In the genomic region with DNA sequence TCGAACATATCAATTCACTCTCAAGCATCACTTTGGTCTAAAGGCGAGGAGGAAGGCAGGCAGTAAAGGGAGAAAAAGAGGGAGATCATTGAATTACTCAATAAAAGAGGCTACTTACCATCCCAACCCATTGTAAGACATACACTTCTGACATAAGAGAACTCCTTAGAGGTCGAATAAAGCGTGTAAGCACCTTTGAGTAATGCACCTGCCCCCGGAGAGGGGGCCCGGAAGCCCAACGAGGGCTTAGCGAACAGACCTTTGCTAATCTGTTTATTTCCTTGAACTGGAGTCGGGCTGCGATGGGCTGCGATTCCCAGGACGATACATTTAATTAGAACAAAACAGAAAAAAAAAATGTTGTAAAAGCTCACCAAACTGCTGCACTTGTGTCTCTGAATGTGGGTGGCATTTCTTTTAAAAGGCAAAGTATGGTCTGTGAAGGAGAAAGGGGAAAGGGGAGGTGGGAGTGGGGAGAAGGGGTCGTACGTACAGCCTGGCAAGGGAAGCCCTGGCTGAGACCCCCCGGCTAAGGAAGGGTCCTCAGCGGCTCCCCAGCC, we compare ENCODE assay signal across 8 cellular contexts. TPM values are rescaled to one million over a fixed set of nuclear protein-coding genes. Genes with fewer than 3 reads are reported as not detected.
DNase-seq lines count a peak whose midpoint lies in the region; ATAC-seq and TF ChIP-seq lines count a peak whose summit lies in the region.

No MANE protein-coding gene starts in this region.

- H3K4me3 ChIP-seq in cardiac muscle cell, result peak overlapping the region; percentile 79
- H3K4me3 ChIP-seq in dorsolateral prefrontal cortex, result peak overlapping the region; percentile 62 to 99 (median 92)
- peak overlapping the region; percentile 84 to 88 for H3K4me3 ChIP-seq in uterus

- H3K27me3 Mint-ChIP-seq in activated CD4-positive, alpha-beta T cell treated with anti-CD3 and anti-CD28 coated beads for 36 hours, result no peaks in the 10 kb centered on the region
- H3K27me3 Mint-ChIP-seq in natural killer cell (ENCODE audit: low read depth in 2 of 2), result peaks cover 0 to 4% of the 10 kb centered on the region in 2 donors

- CTCF ChIA-PET in activated CD4-positive, alpha-beta T cell treated with anti-CD3 and anti-CD28 coated beads for 36 hours (lab: Charles Lee), result interaction anchor here (0.8 to 1.9 kb wide), 3 partner anchors 32 to 713 kb away, joined by 3 to 5 read pairs (median 3); no protein-coding TSS in a partner anchor

- H3K9me3 Mint-ChIP-seq in activated CD4-positive, alpha-beta T cell treated with anti-CD3 and anti-CD28 coated beads for 36 hours (ENCODE audit: low read depth), result no peaks in the 10 kb centered on the region
- H3K9me3 Mint-ChIP-seq in natural killer cell, result no peaks in the 10 kb centered on the region

- H3K27ac Mint-ChIP-seq in activated CD4-positive, alpha-beta T cell treated with anti-CD3 and anti-CD28 coated beads for 36 hours, result peak overlapping the region; percentile 100
- H3K27ac Mint-ChIP-seq in natural killer cell, result peak overlapping the region; percentile 99 to 100

- H3K4me3 Mint-ChIP-seq in activated CD4-positive, alpha-beta T cell treated with anti-CD3 and anti-CD28 coated beads for 36 hours, result peak overlapping the region; percentile 93
- H3K4me3 Mint-ChIP-seq in natural killer cell, result peak overlapping the region; percentile 99

- H3K36me3 Mint-ChIP-seq in activated CD4-positive, alpha-beta T cell treated with anti-CD3 and anti-CD28 coated beads for 36 hours (ENCODE audit: low read depth), result peaks cover 53% of the 10 kb centered on the region
- no peaks in the 10 kb centered on the region for H3K36me3 Mint-ChIP-seq in natural killer cell

- H3K36me3 ChIP-seq in cardiac muscle cell, result no peaks in the 10 kb centered on the region
- H3K36me3 ChIP-seq in uterus, result no peaks in the 10 kb centered on the region

- peaks cover 50% of the 10 kb centered on the region for H3K4me1 Mint-ChIP-seq in activated CD4-positive, alpha-beta T cell treated with anti-CD3 and anti-CD28 coated beads for 36 hours
- peaks cover 72 to 75% of the 10 kb centered on the region in 2 donors for H3K4me1 Mint-ChIP-seq in natural killer cell

- TF ChIP-seq POLR2A in uterus (IDR thresholded peaks at IDR 0.05), result no peak

- no peak for ATAC-seq in Right ventricle myocardium superior (ENCODE audit: poor library complexity)
- ATAC-seq in activated CD4-positive, alpha-beta T cell treated with anti-CD3 and anti-CD28 coated beads for 36 hours, result no peak
- ATAC-seq in natural killer cell, result no peak
- no peak for ATAC-seq in GM19035 (IDR thresholded peaks at IDR 0.05; ENCODE audit: unreplicated experiment)

- DNase-seq in cardiac muscle cell (ENCODE audit: low read depth in 1 of 2, low spot score in 1 of 2) (no peak), Right ventricle myocardium superior (no peak), dorsolateral prefrontal cortex (no peak), natural killer cell (no peak), uterus (no peak), posterior vena cava (ENCODE audit: low spot score) (no peak)
- peak; percentile 63 for DNase-seq in activated CD4-positive, alpha-beta T cell treated with anti-CD3 and anti-CD28 coated beads for 36 hours

- H3K27me3 ChIP-seq in cardiac muscle cell (no peaks in the 10 kb centered on the region), dorsolateral prefrontal cortex (no peaks in the 10 kb centered on the region), uterus (no peaks in the 10 kb centered on the region)

- TF ChIP-seq CTCF in cardiac muscle cell (IDR thresholded peaks at IDR 0.05; ENCODE audit: low read depth, low read length) (no peak), dorsolateral prefrontal cortex (IDR thresholded peaks at IDR 0.05 in 54 of 56, conservative IDR thresholded peaks at IDR 0.05 in 2 of 56; ENCODE audit: low read depth in 1 of 56, partially characterized antibody in 56 of 56) (no peak), natural killer cell (IDR thresholded peaks at IDR 0.05) (no peak), uterus (IDR thresholded peaks at IDR 0.05) (no peak)

- H3K4me1 ChIP-seq in cardiac muscle cell (ENCODE audit: low read depth) (peaks cover 33% of the 10 kb centered on the region), uterus (peaks cover 0 to 13% of the 10 kb centered on the region in 2 donors)

- POLR2A ChIA-PET in activated CD4-positive, alpha-beta T cell treated with anti-CD3 and anti-CD28 coated beads for 36 hours (lab: Charles Lee), result interaction anchor here (0.7 to 1.7 kb wide), 3 partner anchors 15 to 76 kb away, joined by 3 to 7 read pairs (median 5); no protein-coding TSS in a partner anchor

- H3K9me3 ChIP-seq in cardiac muscle cell (ENCODE audit: low read depth), result no peaks in the 10 kb centered on the region
- H3K9me3 ChIP-seq in uterus, result no peaks in the 10 kb centered on the region

- peak overlapping the region; percentile 100 for H3K27ac ChIP-seq in cardiac muscle cell
- H3K27ac ChIP-seq in dorsolateral prefrontal cortex, result peak overlapping the region; percentile 98 to 100 (median 100)
- H3K27ac ChIP-seq in uterus, result peak overlapping the region; percentile 100

- intact Hi-C loops in Right ventricle myocardium superior (cut with DNase I), result no loop called here
- intact Hi-C loops in activated CD4-positive, alpha-beta T cell treated with anti-CD3 and anti-CD28 coated beads for 36 hours (cut with DNase I, micrococcal nuclease), result loop anchor here (5.0 to 10.0 kb wide), 11 partner anchors 63 to 1643 kb away; a partner anchor contains a TSS
- intact Hi-C loops in dorsolateral prefrontal cortex (cut with DNase I), result loop anchor here (5.0 to 10.0 kb wide), 3 partner anchors 33 to 253 kb away; a partner anchor contains a TSS
- intact Hi-C loops in natural killer cell (cut with micrococcal nuclease), result loop anchor here (5.0 kb wide), 3 partner anchors 33 to 508 kb away; a partner anchor contains a TSS
- intact Hi-C loops in uterus (cut with DNase I; ENCODE audit: low total_unique reads), result no loop called here
- intact Hi-C loops in posterior vena cava (cut with DNase I), result no loop called here

RNA-seq across cellular contexts. Expression of a gene that starts 3.0 kb away (rescaled TPM):
- total RNA-seq in cardiac muscle cell (23.2 and 34.6 TPM in 2 replicates), Right ventricle myocardium superior (20.6 TPM), dorsolateral prefrontal cortex (10 to 100 TPM; 28.4 to 56.1 (median 40.3) TPM), natural killer cell (10 to 100 TPM; 71.2 to 75.3 (median 73.3) TPM), uterus (10 to 100 TPM in 3 of 4 donors, 1 to 10 TPM in 1; 3.3 to 43.1 (median 18.3) TPM), posterior vena cava (10 to 100 TPM; 33.6 to 39.5 TPM)
- 4.2 and 5.0 TPM in 2 replicates for polyA plus RNA-seq in cardiac muscle cell
- 100 to 1,000 TPM in 1 of 2 experiments, 10 to 100 TPM in 1; 88.6 to 128 TPM for total RNA-seq in activated CD4-positive, alpha-beta T cell treated with anti-CD3 and anti-CD28 coated beads for 36 hours

RNA-seq across cellular contexts. Expression of a gene that starts 20.0 kb away (rescaled TPM):
- total RNA-seq in cardiac muscle cell (128 and 148 TPM in 2 replicates), Right ventricle myocardium superior (42.2 TPM), dorsolateral prefrontal cortex (100 to 1,000 TPM in 2 of 120 experiments, 10 to 100 TPM in 118; 50.2 to 109 (median 75.1) TPM), natural killer cell (10 to 100 TPM; 42.5 to 49.3 (median 46.0) TPM), uterus (100 to 1,000 TPM in 1 of 4 donors, 10 to 100 TPM in 3; 17.6 to 144 (median 45.6) TPM), posterior vena cava (10 to 100 TPM; 55.9 to 57.4 TPM)
- polyA plus RNA-seq in cardiac muscle cell, result 171 and 213 TPM in 2 replicates
- 100 to 1,000 TPM; 143 to 156 TPM for total RNA-seq in activated CD4-positive, alpha-beta T cell treated with anti-CD3 and anti-CD28 coated beads for 36 hours

Comparison
In these comparisons a context has a peak if more than half of its experiments do, and no peak if none do; other contexts are left out.
1. intact Hi-C loops: an anchor here in activated CD4-positive, alpha-beta T cell treated with anti-CD3 and anti-CD28 coated beads for 36 hours (5.0 to 10.0 kb wide), dorsolateral prefrontal cortex (5.0 to 10.0 kb wide) and natural killer cell (5.0 kb wide); none called in Right ventricle myocardium superior, uterus and posterior vena cava.